Comparison of ENCODE assay signal across 9 cellular contexts in genomic region chr1:192445849-192446489, GRCh38.
DNase-seq lines count a peak whose midpoint lies in the region; ATAC-seq, FAIRE-seq and TF ChIP-seq lines count a peak whose summit lies in the region.
"Had no signal": no experiment of that assay in that cellular context is flagged by ENCODE, and none has a peak within 500 bp of the region (broad histone marks: within the 10 kb centered on the region; RNA-seq: fewer than 3 reads in every experiment).

No MANE protein-coding gene starts in this region.

- no peak overlapping the region for H2AFZ ChIP-seq in PC-3 (ENCODE audit: low read length)

- H4K20me1 ChIP-seq in PC-3 (ENCODE audit: low read length), result no peaks in the 10 kb centered on the region

- BruUV-seq in PC-3 (replicated peaks; lab: Mats Ljungman, UMichigan), result no TSS peak

- TF ChIP-seq CTCF in PC-3 (conservative IDR thresholded peaks at IDR 0.05; ENCODE audit: low read depth, low read length), result peak; percentile 70

- intact Hi-C loops in PC-3 (cut with micrococcal nuclease), result loop anchor here (5.0 to 10.0 kb wide), 2 partner anchors 134 to 1421 kb away; no protein-coding TSS in a partner anchor

- no peaks in the 10 kb centered on the region for H3K36me3 ChIP-seq in PC-3 (ENCODE audit: low read depth, low read length)
- H3K36me3 ChIP-seq in skeletal muscle satellite cell (ENCODE audit: insufficient read depth, low read length), result no peaks in the 10 kb centered on the region

- no peak overlapping the region for H3K27ac ChIP-seq in PC-3 (ENCODE audit: low read length)
- H3K27ac ChIP-seq: skin epidermis had no signal

- H3K4me2 ChIP-seq in PC-3 (ENCODE audit: low read length) (no peak overlapping the region), skeletal muscle satellite cell (ENCODE audit: low read length) (peak overlapping the region; percentile 44)

- H3K79me2 ChIP-seq in PC-3 (ENCODE audit: low read length), result no peaks in the 10 kb centered on the region

- H3K9ac ChIP-seq in PC-3 (ENCODE audit: low read length) (no peak overlapping the region), skeletal muscle satellite cell (ENCODE audit: low read depth, low read length) (peak overlapping the region; percentile 22)

- no peak overlapping the region for H3K4me3 ChIP-seq in PC-3 (ENCODE audit: low read length)
- H3K4me3 ChIP-seq in skeletal muscle satellite cell (ENCODE audit: low read length), result no peak overlapping the region
- H3K4me3 ChIP-seq: skin epidermis had no signal

- H3K9me3 ChIP-seq in PC-3 (ENCODE audit: low read length) (no peaks in the 10 kb centered on the region), skeletal muscle satellite cell (replicated peaks; ENCODE audit: low read length) (no peaks in the 10 kb centered on the region)

- H3F3A ChIP-seq in PC-3 (ENCODE audit: low read length, unreplicated experiment), result no peaks in the 10 kb centered on the region

- CTCF ChIA-PET in PC-3 (lab: Charles Lee), result no interaction called here

- POLR2A ChIA-PET in PC-3 (lab: Charles Lee; ENCODE audit: unreplicated experiment), result no interaction called here

- H3K4me1 ChIP-seq in PC-3 (ENCODE audit: insufficient read depth, low read length), result peaks cover 17% of the 10 kb centered on the region
- peaks cover 22% of the 10 kb centered on the region for H3K4me1 ChIP-seq in skeletal muscle satellite cell (ENCODE audit: control insufficient read depth, insufficient read depth, low read length)

- peak; percentile 81 for FAIRE-seq in GM18507 (lab: Jason Lieb, UNC)

- DNase-seq in ACHN (peak; percentile 58), GM18507 (ENCODE audit: extremely low spot score, insufficient read length, low read depth) (no peak), PC-3 (peak; percentile 61), glomerular endothelial cell (ENCODE audit: extremely low read depth, low read depth, low spot score) (peak; percentile 56), H4 (ENCODE audit: low spot score) (no peak)
- peak; percentile 10 to 20 for DNase-seq in activated T-helper 1 cell treated with anti-CD3 and anti-CD28 coated beads, Interleukin-2, amount 50 U/mL, for 16 hours (ENCODE audit: low read depth in 1 of 2, low spot score in 1 of 2)

- in situ Hi-C loops in ACHN (cut with HindIII; ENCODE audit: low pct_ligation_motif_present, low pct_unique_long_range_greater_than_20kb, low sequenced_read_pairs), result no loop called here

- ATAC-seq in HG03354 (IDR thresholded peaks at IDR 0.05; ENCODE audit: poor library complexity, severe bottlenecking, unreplicated experiment) (peak; percentile 84), PC-3 (no peak)

- no peaks in the 10 kb centered on the region for H3K9me2 ChIP-seq in PC-3 (replicated peaks; ENCODE audit: low read length)

- H3K27me3 ChIP-seq in PC-3 (ENCODE audit: low read length) (no peaks in the 10 kb centered on the region), skeletal muscle satellite cell (ENCODE audit: control insufficient read depth, insufficient read depth, low read length) (no peaks in the 10 kb centered on the region)

Comparison
In these comparisons a context has a peak if more than half of its experiments do, and no peak if none do; other contexts are left out.
1. DNase-seq: peak in ACHN (single experiment), PC-3 (single experiment), activated T-helper 1 cell treated with anti-CD3 and anti-CD28 coated beads, Interleukin-2, amount 50 U/mL, for 16 hours (2 of 2) and glomerular endothelial cell (single experiment); none in GM18507 (single experiment) and H4 (single experiment).